In genomic region chr20:59047938-59048680, GRCh38 we compare ENCODE assay signal across 12 cellular contexts. TPM values are rescaled to one million over a fixed set of nuclear protein-coding genes. Genes with fewer than 3 reads are reported as not detected.
A peak's percentile ranks its signal among the peaks of the same experiment; 100 is the strongest.
DNase-seq lines count a peak whose midpoint lies in the region; ATAC-seq and TF ChIP-seq lines count a peak whose summit lies in the region.
"Had no signal": no experiment of that assay in that cellular context is flagged by ENCODE, and none has a peak within 500 bp of the region (broad histone marks: within the 10 kb centered on the region; RNA-seq: fewer than 3 reads in every experiment).

No MANE protein-coding gene starts in this region.

- peak overlapping the region; percentile 1 for H3K27ac Mint-ChIP-seq in HFFc6
- H3K27ac Mint-ChIP-seq: activated CD4-positive, alpha-beta T cell treated with anti-CD3 and anti-CD28 coated beads, Interleukin-2, amount 10 ng/mL, durations not matched to agents 7 days and 5 days; IgD-negative memory B cell had no signal

- H3K36me3 ChIP-seq in SK-N-SH (replicated peaks in 1 of 2; ENCODE audit: control insufficient read depth in 1 of 2, insufficient read depth in 2 of 2, low read length in 1 of 2) (no peaks in the 10 kb centered on the region), mucosa of rectum (ENCODE audit: control insufficient read depth in 2 of 2, insufficient read depth in 2 of 2, low read length in 2 of 2) (no peaks in the 10 kb centered on the region)
- H3K36me3 ChIP-seq: uterus had no signal

- TF ChIP-seq CTCF in SK-N-SH (IDR thresholded peaks at IDR 0.05): no peak
- TF ChIP-seq CTCF in HFFc6 (IDR thresholded peaks at IDR 0.05): no peak
- no peak for TF ChIP-seq CTCF in astrocyte of the spinal cord (IDR thresholded peaks at IDR 0.05; ENCODE audit: low read depth, low read length)

- peak overlapping the region; percentile 44 for H3K4me3 Mint-ChIP-seq in HFFc6
- H3K4me3 Mint-ChIP-seq: activated CD4-positive, alpha-beta T cell treated with anti-CD3 and anti-CD28 coated beads, Interleukin-2, amount 10 ng/mL, durations not matched to agents 7 days and 5 days had no signal

- CTCF ChIA-PET in SK-N-SH (lab: Yijun Ruan, JAX): no interaction called here

- H3K9me3 ChIP-seq in SK-N-SH: no peaks in the 10 kb centered on the region
- H3K9me3 ChIP-seq in mucosa of rectum (ENCODE audit: control insufficient read depth in 2 of 2, low read length in 2 of 2): no peaks in the 10 kb centered on the region
- H3K9me3 ChIP-seq: body of pancreas, uterus had no signal

- H4K20me1 ChIP-seq in SK-N-SH (ENCODE audit: insufficient read depth): no peaks in the 10 kb centered on the region

- POLR2A ChIA-PET in SK-N-SH (lab: Yijun Ruan, JAX): no interaction called here

- H3K27me3 ChIP-seq in SK-N-SH (ENCODE audit: insufficient read depth): no peaks in the 10 kb centered on the region
- peaks cover 0 to 2% of the 10 kb centered on the region in 2 donors for H3K27me3 ChIP-seq in mucosa of rectum (ENCODE audit: control insufficient read depth in 2 of 2, insufficient read depth in 2 of 2, low read length in 2 of 2)
- H3K27me3 ChIP-seq: body of pancreas, uterus had no signal

- H3K4me1 ChIP-seq in SK-N-SH (ENCODE audit: control insufficient read depth in 1 of 2, insufficient read depth in 2 of 2, low read depth in 1 of 2, low read length in 1 of 2) (peaks cover 0 to 5% of the 10 kb centered on the region in 2 experiments; a peak in 1 of 4 replicates), mucosa of rectum (ENCODE audit: control insufficient read depth in 2 of 2, insufficient read depth in 2 of 2, low read length in 2 of 2) (peaks cover 15 to 26% of the 10 kb centered on the region in 2 donors)
- H3K4me1 ChIP-seq: uterus had no signal

- DNase-seq in SK-N-SH (no peak), HFFc6 (peak; percentile 75), astrocyte of the spinal cord (ENCODE audit: low read depth, low spot score) (peak; percentile 38), retina (no peak), DMS153 treated with DMSO at 0.1 percent for 48 hours (lab: John Stamatoyannopoulos, UW; ENCODE audit: unreplicated experiment) (no peak), GOT3 (lab: John Stamatoyannopoulos, UW) (no peak)
- DNase-seq: activated CD4-positive, alpha-beta T cell treated with anti-CD3 and anti-CD28 coated beads, Interleukin-2, amount 10 ng/mL, durations not matched to agents 7 days and 5 days; body of pancreas; uterus had no signal

- TF ChIP-seq RAD21 in SK-N-SH (IDR thresholded peaks at IDR 0.05; ENCODE audit: low read length): no peak

- H3K27ac ChIP-seq in SK-N-SH (ENCODE audit: low read depth in 2 of 2, low read length in 1 of 2) (no peak overlapping the region), mucosa of rectum (ENCODE audit: low read depth in 2 of 2, low read length in 2 of 2) (peak overlapping the region; percentile 89 to 93)
- H3K27ac ChIP-seq: body of pancreas, uterus had no signal

- no peak for ATAC-seq in SK-N-SH treated with all-trans-retinoic acid at 6 μM for 48 hours
- ATAC-seq: body of pancreas had no signal

- H3K9me2 ChIP-seq in SK-N-SH: no peaks in the 10 kb centered on the region

- H3K27me3 Mint-ChIP-seq in HFFc6 (ENCODE audit: insufficient read depth): peaks cover 22% of the 10 kb centered on the region

- H3K4me1 Mint-ChIP-seq in HFFc6 (ENCODE audit: low read depth): peaks cover 25% of the 10 kb centered on the region

- 74% methylated on average over 5 of the region's 5 CpGs for WGBS in SK-N-SH (ENCODE audit: low lambda C conversion rate)

- in situ Hi-C loops in astrocyte of the spinal cord (cut with HindIII; ENCODE audit: low sequenced_read_pairs): no loop called here

- no peak overlapping the region for H2AFZ ChIP-seq in SK-N-SH (ENCODE audit: low read depth)

- no peak overlapping the region for H3K9ac ChIP-seq in SK-N-SH
- peak overlapping the region; percentile 18 to 27 for H3K9ac ChIP-seq in mucosa of rectum (ENCODE audit: low read depth in 1 of 2, low read length in 2 of 2)

- TF ChIP-seq EP300 in SK-N-SH (IDR thresholded peaks at IDR 0.05; ENCODE audit: borderline replicate concordance in 1 of 2, low read depth in 1 of 2, low read length in 1 of 2): no peak

- no peaks in the 10 kb centered on the region for H3K36me3 Mint-ChIP-seq in HFFc6 (ENCODE audit: low read depth)
- H3K36me3 Mint-ChIP-seq: IgD-negative memory B cell had no signal

- H3K9me3 Mint-ChIP-seq in HFFc6: no peaks in the 10 kb centered on the region
- H3K9me3 Mint-ChIP-seq: activated CD4-positive, alpha-beta T cell treated with anti-CD3 and anti-CD28 coated beads, Interleukin-2, amount 10 ng/mL, durations not matched to agents 7 days and 5 days; IgD-negative memory B cell had no signal

- H3K4me2 ChIP-seq in SK-N-SH: peak overlapping the region; percentile 15

- no peaks in the 10 kb centered on the region for H3K79me2 ChIP-seq in SK-N-SH (ENCODE audit: insufficient read depth)

- H3K4me3 ChIP-seq in SK-N-SH (ENCODE audit: low read depth in 2 of 2, low read length in 1 of 2): no peak overlapping the region; a peak in 1 of 4 replicates
- no peak overlapping the region for H3K4me3 ChIP-seq in astrocyte of the spinal cord (ENCODE audit: low read depth, low read length)
- H3K4me3 ChIP-seq in mucosa of rectum (ENCODE audit: low read length in 2 of 2): peak overlapping the region; percentile 42 to 59
- H3K4me3 ChIP-seq: body of pancreas, uterus had no signal

- no peaks in the 10 kb centered on the region for H3F3A ChIP-seq in SK-N-SH (replicated peaks; ENCODE audit: insufficient read depth)

TF ChIP-seq in SK-N-SH, 30 proteins besides CTCF, POLR2A, EP300 and RAD21:
- no peak for TF ChIP-seq MAX (IDR thresholded peaks at IDR 0.05; ENCODE audit: low read depth)

TF ChIP-seq in SK-N-SH treated with all-trans-retinoic acid at 6 μM for 48 hours, 23 proteins besides CTCF, POLR2A, EP300 and RAD21:
- TF ChIP-seq ISL1 (CRISPR knock-in tag; IDR thresholded peaks at IDR 0.05): no peak
- no peak for TF ChIP-seq ZNF8 (CRISPR knock-in tag; IDR thresholded peaks at IDR 0.05)
- TF ChIP-seq GLIS3 (CRISPR knock-in tag; IDR thresholded peaks at IDR 0.05): no peak
- no peak for TF ChIP-seq PPARA (CRISPR knock-in tag; IDR thresholded peaks at IDR 0.05; ENCODE audit: borderline replicate concordance)
- TF ChIP-seq RARB (CRISPR knock-in tag; IDR thresholded peaks at IDR 0.05): no peak
- TF ChIP-seq ZFP30 (CRISPR knock-in tag; IDR thresholded peaks at IDR 0.05): no peak

RNA-seq across cellular contexts. Expression of gene PRELID3B, which starts 5.5 kb away (rescaled TPM):
- polyA plus RNA-seq in SK-N-SH (2012; rRNA removed): 20.9 and 27.4 TPM in 2 replicates
- 38.1 and 58.8 TPM in 2 replicates for polyA plus RNA-seq in SK-N-SH (2012; cell fraction: cytosol; rRNA removed)
- polyA plus RNA-seq in SK-N-SH (2012; cell fraction: nucleus; rRNA removed): 6.0 and 10.8 TPM in 2 replicates
- 10 to 100 TPM; 55.2 to 64.1 (median 59.8) TPM for total RNA-seq in HFFc6 (2021; fragmentation: NEBNext Ultra II Directional; extraction: Animal tissue kit (Norgen Biotek cat#: 25700))

RNA-seq across cellular contexts. Expression of gene ATP5F1E, which starts 16.0 kb away (rescaled TPM):
- polyA plus RNA-seq in SK-N-SH (2012; rRNA removed): 48.0 and 60.8 TPM in 2 replicates
- polyA plus RNA-seq in SK-N-SH (2012; cell fraction: cytosol; rRNA removed): 80.3 and 119 TPM in 2 replicates
- 15.0 and 17.5 TPM in 2 replicates for polyA plus RNA-seq in SK-N-SH (2012; cell fraction: nucleus; rRNA removed)
- total RNA-seq in HFFc6 (2021; fragmentation: NEBNext Ultra II Directional; extraction: Animal tissue kit (Norgen Biotek cat#: 25700)): 10 to 100 TPM; 75.0 to 91.4 (median 84.4) TPM

RNA-seq across cellular contexts. Expression of gene TUBB1, which starts 28.9 kb away (rescaled TPM):
- 0.02 TPM in 1 of 2 replicates, not detected in the other for polyA plus RNA-seq in SK-N-SH (2012; rRNA removed)
- polyA plus RNA-seq in SK-N-SH (2012; cell fraction: cytosol; rRNA removed): not detected in 2 replicates
- 0.01 TPM in 1 of 2 replicates, not detected in the other for polyA plus RNA-seq in SK-N-SH (2012; cell fraction: nucleus; rRNA removed)
- not detected for total RNA-seq in HFFc6 (2021; fragmentation: NEBNext Ultra II Directional; extraction: Animal tissue kit (Norgen Biotek cat#: 25700))
- total RNA-seq: activated CD4-positive, alpha-beta T cell treated with anti-CD3 and anti-CD28 coated beads, Interleukin-2, amount 10 ng/mL, durations not matched to agents 7 days and 5 days; body of pancreas had no signal

RNA-seq across cellular contexts. Expression of gene CTSZ, which starts 41.1 kb away (rescaled TPM):
- 0.03 and 0.05 TPM in 2 replicates for polyA plus RNA-seq in SK-N-SH (2012; rRNA removed)
- 0.03 and 0.09 TPM in 2 replicates for polyA plus RNA-seq in SK-N-SH (2012; cell fraction: cytosol; rRNA removed)
- not detected in 2 replicates for polyA plus RNA-seq in SK-N-SH (2012; cell fraction: nucleus; rRNA removed)
- total RNA-seq in HFFc6 (2021; fragmentation: NEBNext Ultra II Directional; extraction: Animal tissue kit (Norgen Biotek cat#: 25700)): 100 to 1,000 TPM; 124 to 240 (median 136) TPM

Comparison
In these comparisons a context has a peak if more than half of its experiments do, and no peak if none do; other contexts are left out.
1. DNase-seq: peak in HFFc6 (single experiment) and astrocyte of the spinal cord (single experiment); none in SK-N-SH (single experiment), retina (single experiment), DMS153 treated with DMSO at 0.1 percent for 48 hours (single experiment) and GOT3 (single experiment).
2. H3K27ac ChIP-seq: peak in mucosa of rectum (2 of 2); none in SK-N-SH (0 of 2).
3. H3K4me3 ChIP-seq: peak in mucosa of rectum (2 of 2); none in SK-N-SH (0 of 2) and astrocyte of the spinal cord (single experiment).